In the genomic region with DNA sequence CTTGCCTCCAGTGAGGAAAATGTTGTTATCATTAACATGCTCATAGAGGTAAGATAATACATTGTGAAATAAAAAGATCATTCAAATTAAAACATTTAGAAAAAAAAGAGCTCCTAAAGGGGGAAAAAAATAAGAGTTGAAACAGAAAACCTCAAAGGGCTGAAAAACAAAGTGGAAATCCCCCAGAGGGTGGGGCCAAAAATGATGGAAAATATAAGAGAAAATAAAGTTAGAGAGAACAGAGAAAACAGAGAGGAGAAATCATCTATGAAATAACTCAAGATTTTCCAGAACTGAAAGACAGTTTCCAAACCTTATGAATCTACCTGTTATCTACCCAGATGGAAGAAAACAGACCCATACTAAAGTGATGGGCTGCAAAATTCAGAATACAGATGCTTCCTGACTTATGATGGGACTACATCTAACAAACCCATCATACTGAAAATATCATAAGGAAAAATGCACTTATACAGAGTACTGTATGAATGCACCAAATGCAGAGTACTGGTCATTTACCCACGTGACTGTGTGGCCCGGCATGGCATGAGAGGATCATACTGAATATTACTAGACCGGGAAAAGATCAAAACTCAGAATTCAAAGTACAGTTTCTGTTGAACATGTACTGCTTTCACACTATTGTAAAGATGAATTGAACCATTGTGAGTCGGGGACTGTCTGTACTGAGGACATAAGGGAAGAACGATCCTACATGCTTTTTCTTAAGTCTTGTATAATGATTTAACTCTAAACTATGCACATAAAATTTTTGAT, we compare ENCODE assay signal across 10 cellular contexts. TPM values are rescaled to one million over a fixed set of nuclear protein-coding genes. Genes with fewer than 3 reads are reported as not detected.
DNase-seq lines count a peak whose midpoint lies in the region; ATAC-seq and TF ChIP-seq lines count a peak whose summit lies in the region.
"Had no signal": no experiment of that assay in that cellular context is flagged by ENCODE, and none has a peak within 500 bp of the region (broad histone marks: within the 10 kb centered on the region; RNA-seq: fewer than 3 reads in every experiment).

No MANE protein-coding gene starts in this region.

- no peak for TF ChIP-seq CTCF in spleen (IDR thresholded peaks at IDR 0.05 in 8 of 11, conservative IDR thresholded peaks at IDR 0.05 in 3 of 11)

- peaks cover 71% of the 10 kb centered on the region for H3K36me3 Mint-ChIP-seq in stimulated activated naive CD8-positive, alpha-beta T cell treated with anti-CD3 and anti-CD28 coated beads, Interleukin-15, Interleukin-2, amounts not matched to agents 100 ng/mL and 50 ng/mL, for 24 hours (ENCODE audit: low read depth)

- H3K4me1 ChIP-seq in iPS-18a (ENCODE audit: control insufficient read depth, low read depth, low read length) (peaks cover 23% of the 10 kb centered on the region), spleen (peaks cover 42 to 83% (median 72%) of the 10 kb centered on the region in 6 donors)

- H3K4me3 Mint-ChIP-seq in stimulated activated naive CD8-positive, alpha-beta T cell treated with anti-CD3 and anti-CD28 coated beads, Interleukin-15, Interleukin-2, amounts not matched to agents 100 ng/mL and 50 ng/mL, for 24 hours: peak overlapping the region; percentile 99

- H3K9me3 Mint-ChIP-seq in stimulated activated naive CD8-positive, alpha-beta T cell treated with anti-CD3 and anti-CD28 coated beads, Interleukin-15, Interleukin-2, amounts not matched to agents 100 ng/mL and 50 ng/mL, for 24 hours: no peaks in the 10 kb centered on the region

- 67 to 92% (median 81%) methylated on average over 5 of the region's 5 CpGs for WGBS in spleen, 5 donors

- H3K27ac ChIP-seq in iPS-18a (ENCODE audit: low read length) (no peak overlapping the region), spleen (peak overlapping the region in 2 of 8 donors; percentile 9 to 56)
- H3K27ac ChIP-seq: tibial artery had no signal

- TF ChIP-seq POLR2A in spleen (IDR thresholded peaks at IDR 0.05): no peak

- peak overlapping the region; percentile 85 for H3K27ac Mint-ChIP-seq in stimulated activated naive CD8-positive, alpha-beta T cell treated with anti-CD3 and anti-CD28 coated beads, Interleukin-15, Interleukin-2, amounts not matched to agents 100 ng/mL and 50 ng/mL, for 24 hours

- intact Hi-C loops in spleen (cut with DNase I; ENCODE audit: low total_unique reads): no loop called here

- no peak overlapping the region for H3K9ac ChIP-seq in iPS-18a (ENCODE audit: low read length)

- no peak for DNase-seq in stimulated activated naive CD8-positive, alpha-beta T cell treated with anti-CD3 and anti-CD28 coated beads, Interleukin-15, Interleukin-2, amounts not matched to agents 100 U/mL and 50 U/mL, for 24 hours
- DNase-seq in activated naive CD4-positive, alpha-beta T cell treated with anti-CD3 and anti-CD28 coated beads, Interleukin-2, amount 50 U/mL, for 16 hours: peak; percentile 24
- DNase-seq in NCI-H748 (lab: John Stamatoyannopoulos, UW; ENCODE audit: unreplicated experiment): no peak
- DNase-seq in activated CD8-positive, alpha-beta memory T cell treated with anti-CD3 and anti-CD28 coated beads, Interleukin-2, amount 50 U/mL, for 4 hours: no peak
- DNase-seq in spleen: no peak
- DNase-seq: NCI-H1417 treated with DMSO at 0.1 percent for 48 hours, tibial artery had no signal

- no peak for ATAC-seq in stimulated activated naive CD8-positive, alpha-beta T cell treated with anti-CD3 and anti-CD28 coated beads, Interleukin-15, Interleukin-2, amounts not matched to agents 100 U/mL and 50 U/mL, for 24 hours
- no peak for ATAC-seq in GM18517 (IDR thresholded peaks at IDR 0.05; ENCODE audit: unreplicated experiment)

- no peaks in the 10 kb centered on the region for H3K27me3 Mint-ChIP-seq in stimulated activated naive CD8-positive, alpha-beta T cell treated with anti-CD3 and anti-CD28 coated beads, Interleukin-15, Interleukin-2, amounts not matched to agents 100 ng/mL and 50 ng/mL, for 24 hours

- peaks cover 78% of the 10 kb centered on the region for H3K4me1 Mint-ChIP-seq in stimulated activated naive CD8-positive, alpha-beta T cell treated with anti-CD3 and anti-CD28 coated beads, Interleukin-15, Interleukin-2, amounts not matched to agents 100 ng/mL and 50 ng/mL, for 24 hours (ENCODE audit: low read depth)

- H3K4me3 ChIP-seq in iPS-18a (ENCODE audit: low read length) (peak overlapping the region; percentile 48), spleen (peak overlapping the region in 4 of 8 donors; percentile 7 to 90 (median 62))

- no peaks in the 10 kb centered on the region for H3K9me3 ChIP-seq in iPS-18a (ENCODE audit: control insufficient read depth, low read depth, low read length)
- no peaks in the 10 kb centered on the region for H3K9me3 ChIP-seq in spleen
- H3K9me3 ChIP-seq: tibial artery had no signal

- H3K27me3 ChIP-seq in iPS-18a (ENCODE audit: control insufficient read depth, insufficient read depth, low read length) (peaks cover 4% of the 10 kb centered on the region), spleen (replicated peaks in 1 of 7) (no peaks in the 10 kb centered on the region)
- H3K27me3 ChIP-seq: tibial artery had no signal

- H3K36me3 ChIP-seq in iPS-18a (ENCODE audit: control insufficient read depth, low read depth, low read length) (peaks cover 48% of the 10 kb centered on the region), spleen (peaks cover 0 to 77% (median 36%) of the 10 kb centered on the region in 6 donors)

RNA-seq across cellular contexts. Expression of a gene that starts 4.0 kb away (rescaled TPM):
- 10 to 100 TPM; 11.1 to 15.0 (median 13.0) TPM for total RNA-seq in spleen
- 1 to 10 TPM; 4.5 to 8.7 (median 5.6) TPM for polyA plus RNA-seq in spleen

RNA-seq across cellular contexts. Expression of a gene that starts 23.5 kb away (rescaled TPM):
- total RNA-seq in spleen: 100 to 1,000 TPM in 3 of 7 donors, 10 to 100 TPM in 4; 68.4 to 169 (median 78.7) TPM
- 100 to 1,000 TPM in 1 of 3 donors, 10 to 100 TPM in 2; 51.5 to 107 (median 87.7) TPM for polyA plus RNA-seq in spleen

RNA-seq across cellular contexts. Expression of a gene that starts 38.5 kb away (rescaled TPM):
- 10 to 100 TPM; 11.4 to 21.4 (median 18.9) TPM for total RNA-seq in spleen
- 10 to 100 TPM; 15.6 to 21.0 (median 18.9) TPM for polyA plus RNA-seq in spleen

RNA-seq across cellular contexts. Expression of a gene that starts 38.6 kb away (rescaled TPM):
- 1 to 10 TPM in 2 of 7 donors, under 1 TPM in 5; 0.19 to 4.8 (median 0.91) TPM for total RNA-seq in spleen
- polyA plus RNA-seq in spleen: under 1 TPM; 0.13 to 0.70 (median 0.36) TPM
